Comparison of ENCODE assay signal across 1 cellular context in the genomic region with DNA sequence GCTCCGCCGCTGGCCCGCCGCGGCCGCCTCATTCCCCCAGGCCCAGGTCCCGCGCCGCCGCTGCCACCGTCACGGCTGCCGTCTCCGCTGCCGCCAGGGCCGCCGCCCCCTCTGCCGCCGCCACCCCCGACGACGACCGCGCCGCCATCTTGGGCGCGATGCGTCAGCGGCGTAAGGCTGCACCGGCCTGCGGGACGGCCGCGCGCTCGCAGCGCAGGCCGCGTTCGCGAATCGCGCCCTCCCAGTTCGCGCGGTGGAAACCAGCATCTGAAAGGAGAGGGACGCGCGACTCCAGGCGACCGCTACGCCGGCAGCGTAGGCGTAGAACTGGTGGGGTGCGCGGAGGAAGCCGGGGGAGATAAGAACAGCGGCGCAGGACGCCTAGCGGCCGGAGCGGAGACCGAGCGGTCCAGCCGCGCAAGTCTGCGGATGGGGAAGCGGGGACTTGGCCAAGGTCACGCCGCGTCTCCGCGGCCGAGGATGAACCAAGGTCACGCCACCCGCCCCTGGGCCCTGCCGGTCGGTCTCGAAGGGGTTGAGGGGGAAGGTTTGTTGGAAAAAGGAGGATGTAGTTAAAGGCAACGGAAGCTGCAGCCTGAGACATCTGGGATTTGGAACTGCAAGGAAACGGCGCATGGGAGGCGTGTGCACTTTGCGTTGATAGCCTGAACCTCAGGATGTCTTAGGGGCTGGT.
TF ChIP-seq lines count a peak whose summit lies in the region.

NUDT3 (minus strand) TSS at position 173 of the 694 bp plus-strand sequence. CDS start 307 bp downstream, outside the sequence.

TF ChIP-seq in HepG2, 621 proteins besides CTCF, POLR2A, EP300 and RAD21 (continued from another document and continues in another):
- TF ChIP-seq PBX2 (CRISPR knock-in tag; IDR thresholded peaks at IDR 0.05) (no peak), ZNF180 (CRISPR knock-in tag; IDR thresholded peaks at IDR 0.05; ENCODE audit: borderline replicate concordance, low read depth) (no peak), IRF9 (CRISPR knock-in tag; IDR thresholded peaks at IDR 0.05; ENCODE audit: borderline replicate concordance) (0 out of 2 replicates have a peak, but pooled peaks have one; percentile 75), PRMT3 (CRISPR knock-in tag; IDR thresholded peaks at IDR 0.05; ENCODE audit: borderline replicate concordance, low read depth) (peak; percentile 69; the same call in 1 of the 2 replicates), PRPF4 (IDR thresholded peaks at IDR 0.05; ENCODE audit: low read depth, low read length, poor library complexity, severe bottlenecking) (no peak), ZNF773 (CRISPR knock-in tag; IDR thresholded peaks at IDR 0.05; ENCODE audit: borderline replicate concordance) (no peak), MIER3 (CRISPR knock-in tag; IDR thresholded peaks at IDR 0.05; ENCODE audit: borderline replicate concordance) (peak; percentile 87), ZNF713 (CRISPR knock-in tag; IDR thresholded peaks at IDR 0.05) (no peak), MEIS2 (CRISPR knock-in tag; IDR thresholded peaks at IDR 0.05) (peak; percentile 70; the same call in 1 of the 2 replicates), SALL1 (CRISPR knock-in tag; IDR thresholded peaks at IDR 0.05) (peak; percentile 86), FOXA3 (CRISPR knock-in tag; IDR thresholded peaks at IDR 0.05) (peak; percentile 48), RELA (CRISPR knock-in tag; IDR thresholded peaks at IDR 0.05) (peak; percentile 54; the same call in 1 of the 2 replicates), PTBP1 (IDR thresholded peaks at IDR 0.05; ENCODE audit: low read depth, low read length, poor library complexity, severe bottlenecking) (no peak), ARNTL (CRISPR knock-in tag; IDR thresholded peaks at IDR 0.05) (peak; percentile 49; the same call in 1 of the 2 replicates), ATF1 (CRISPR knock-in tag; IDR thresholded peaks at IDR 0.05) (no peak), ZNF563 (CRISPR knock-in tag; IDR thresholded peaks at IDR 0.05) (peak; percentile 13; the same call in 1 of the 2 replicates), HNF4A (CRISPR knock-in tag; IDR thresholded peaks at IDR 0.05) (peak; percentile 44; the same call in 1 of the 2 replicates), FOXK2 (IDR thresholded peaks at IDR 0.05) (no peak), SRY (CRISPR knock-in tag; IDR thresholded peaks at IDR 0.05) (0 out of 2 replicates have a peak, but pooled peaks have one; percentile 58), ZNF615 (CRISPR knock-in tag; IDR thresholded peaks at IDR 0.05; ENCODE audit: borderline replicate concordance) (no peak), ZNF780A (CRISPR knock-in tag; IDR thresholded peaks at IDR 0.05) (no peak; the same call in 1 of the 2 replicates), NFYC (CRISPR knock-in tag; IDR thresholded peaks at IDR 0.05) (peak; percentile 12; the same call in 1 of the 2 replicates), ATF5 (CRISPR knock-in tag; IDR thresholded peaks at IDR 0.05; ENCODE audit: low read depth) (no peak), HOXD1 (CRISPR knock-in tag; IDR thresholded peaks at IDR 0.05) (peak; percentile 21; the same call in 1 of the 2 replicates), ZNF557 (CRISPR knock-in tag; IDR thresholded peaks at IDR 0.05) (0 out of 2 replicates have a peak, but pooled peaks have one; percentile 30), MAZ (IDR thresholded peaks at IDR 0.05; ENCODE audit: borderline replicate concordance, low read depth, low read length) (peak; percentile 58; the same call in 1 of the 2 replicates), MAZ (CRISPR knock-in tag; IDR thresholded peaks at IDR 0.05; ENCODE audit: low read depth) (peak; percentile 93), ATF6 (CRISPR knock-in tag; conservative IDR thresholded peaks at IDR 0.05) (0 out of 2 replicates have a peak, but pooled peaks have one; percentile 71), ZNF382 (CRISPR knock-in tag; IDR thresholded peaks at IDR 0.05; ENCODE audit: borderline replicate concordance) (no peak), MED1 (CRISPR knock-in tag; IDR thresholded peaks at IDR 0.05) (peak; percentile 78; the same call in 1 of the 2 replicates), ZNF143 (CRISPR knock-in tag; IDR thresholded peaks at IDR 0.05) (peak; percentile 51), ZNF879 (CRISPR knock-in tag; IDR thresholded peaks at IDR 0.05) (no peak), CENPX (CRISPR knock-in tag; IDR thresholded peaks at IDR 0.05) (no peak), POGZ (CRISPR knock-in tag; IDR thresholded peaks at IDR 0.05) (peak; percentile 94), PREB (CRISPR knock-in tag; IDR thresholded peaks at IDR 0.05) (0 out of 2 replicates have a peak, but pooled peaks have one; percentile 15)
- TF ChIP-seq, protein P1, sequence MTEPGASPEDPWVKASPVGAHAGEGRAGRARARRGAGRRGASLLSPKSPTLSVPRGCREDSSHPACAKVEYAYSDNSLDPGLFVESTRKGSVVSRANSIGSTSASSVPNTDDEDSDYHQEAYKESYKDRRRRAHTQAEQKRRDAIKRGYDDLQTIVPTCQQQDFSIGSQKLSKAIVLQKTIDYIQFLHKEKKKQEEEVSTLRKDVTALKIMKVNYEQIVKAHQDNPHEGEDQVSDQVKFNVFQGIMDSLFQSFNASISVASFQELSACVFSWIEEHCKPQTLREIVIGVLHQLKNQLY (CRISPR knock-in tag; IDR thresholded peaks at IDR 0.05) = peak; percentile 67
- TF ChIP-seq, protein P2, sequence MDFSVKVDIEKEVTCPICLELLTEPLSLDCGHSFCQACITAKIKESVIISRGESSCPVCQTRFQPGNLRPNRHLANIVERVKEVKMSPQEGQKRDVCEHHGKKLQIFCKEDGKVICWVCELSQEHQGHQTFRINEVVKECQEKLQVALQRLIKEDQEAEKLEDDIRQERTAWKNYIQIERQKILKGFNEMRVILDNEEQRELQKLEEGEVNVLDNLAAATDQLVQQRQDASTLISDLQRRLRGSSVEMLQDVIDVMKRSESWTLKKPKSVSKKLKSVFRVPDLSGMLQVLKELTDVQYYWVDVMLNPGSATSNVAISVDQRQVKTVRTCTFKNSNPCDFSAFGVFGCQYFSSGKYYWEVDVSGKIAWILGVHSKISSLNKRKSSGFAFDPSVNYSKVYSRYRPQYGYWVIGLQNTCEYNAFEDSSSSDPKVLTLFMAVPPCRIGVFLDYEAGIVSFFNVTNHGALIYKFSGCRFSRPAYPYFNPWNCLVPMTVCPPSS (IDR thresholded peaks at IDR 0.05) = no peak
- TF ChIP-seq, protein P3, sequence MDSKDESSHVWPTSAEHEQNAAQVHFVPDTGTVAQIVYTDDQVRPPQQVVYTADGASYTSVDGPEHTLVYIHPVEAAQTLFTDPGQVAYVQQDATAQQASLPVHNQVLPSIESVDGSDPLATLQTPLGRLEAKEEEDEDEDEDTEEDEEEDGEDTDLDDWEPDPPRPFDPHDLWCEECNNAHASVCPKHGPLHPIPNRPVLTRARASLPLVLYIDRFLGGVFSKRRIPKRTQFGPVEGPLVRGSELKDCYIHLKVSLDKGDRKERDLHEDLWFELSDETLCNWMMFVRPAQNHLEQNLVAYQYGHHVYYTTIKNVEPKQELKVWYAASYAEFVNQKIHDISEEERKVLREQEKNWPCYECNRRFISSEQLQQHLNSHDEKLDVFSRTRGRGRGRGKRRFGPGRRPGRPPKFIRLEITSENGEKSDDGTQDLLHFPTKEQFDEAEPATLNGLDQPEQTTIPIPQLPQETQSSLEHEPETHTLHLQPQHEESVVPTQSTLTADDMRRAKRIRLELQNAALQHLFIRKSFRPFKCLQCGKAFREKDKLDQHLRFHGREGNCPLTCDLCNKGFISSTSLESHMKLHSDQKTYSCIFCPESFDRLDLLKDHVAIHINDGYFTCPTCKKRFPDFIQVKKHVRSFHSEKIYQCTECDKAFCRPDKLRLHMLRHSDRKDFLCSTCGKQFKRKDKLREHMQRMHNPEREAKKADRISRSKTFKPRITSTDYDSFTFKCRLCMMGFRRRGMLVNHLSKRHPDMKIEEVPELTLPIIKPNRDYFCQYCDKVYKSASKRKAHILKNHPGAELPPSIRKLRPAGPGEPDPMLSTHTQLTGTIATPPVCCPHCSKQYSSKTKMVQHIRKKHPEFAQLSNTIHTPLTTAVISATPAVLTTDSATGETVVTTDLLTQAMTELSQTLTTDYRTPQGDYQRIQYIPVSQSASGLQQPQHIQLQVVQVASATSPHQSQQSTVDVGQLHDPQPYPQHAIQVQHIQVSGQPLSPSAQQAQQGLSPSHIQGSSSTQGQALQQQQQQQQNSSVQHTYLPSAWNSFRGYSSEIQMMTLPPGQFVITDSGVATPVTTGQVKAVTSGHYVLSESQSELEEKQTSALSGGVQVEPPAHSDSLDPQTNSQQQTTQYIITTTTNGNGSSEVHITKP (CRISPR knock-in tag; IDR thresholded peaks at IDR 0.05; ENCODE audit: low read depth) = 0 out of 2 replicates have a peak, but pooled peaks have one; percentile 46
- TF ChIP-seq, protein P4, sequence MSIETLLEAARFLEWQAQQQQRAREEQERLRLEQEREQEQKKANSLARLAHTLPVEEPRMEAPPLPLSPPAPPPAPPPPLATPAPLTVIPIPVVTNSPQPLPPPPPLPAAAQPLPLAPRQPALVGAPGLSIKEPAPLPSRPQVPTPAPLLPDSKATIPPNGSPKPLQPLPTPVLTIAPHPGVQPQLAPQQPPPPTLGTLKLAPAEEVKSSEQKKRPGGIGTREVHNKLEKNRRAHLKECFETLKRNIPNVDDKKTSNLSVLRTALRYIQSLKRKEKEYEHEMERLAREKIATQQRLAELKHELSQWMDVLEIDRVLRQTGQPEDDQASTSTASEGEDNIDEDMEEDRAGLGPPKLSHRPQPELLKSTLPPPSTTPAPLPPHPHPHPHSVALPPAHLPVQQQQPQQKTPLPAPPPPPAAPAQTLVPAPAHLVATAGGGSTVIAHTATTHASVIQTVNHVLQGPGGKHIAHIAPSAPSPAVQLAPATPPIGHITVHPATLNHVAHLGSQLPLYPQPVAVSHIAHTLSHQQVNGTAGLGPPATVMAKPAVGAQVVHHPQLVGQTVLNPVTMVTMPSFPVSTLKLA (IDR thresholded peaks at IDR 0.05) = no peak
- TF ChIP-seq, protein P5, sequence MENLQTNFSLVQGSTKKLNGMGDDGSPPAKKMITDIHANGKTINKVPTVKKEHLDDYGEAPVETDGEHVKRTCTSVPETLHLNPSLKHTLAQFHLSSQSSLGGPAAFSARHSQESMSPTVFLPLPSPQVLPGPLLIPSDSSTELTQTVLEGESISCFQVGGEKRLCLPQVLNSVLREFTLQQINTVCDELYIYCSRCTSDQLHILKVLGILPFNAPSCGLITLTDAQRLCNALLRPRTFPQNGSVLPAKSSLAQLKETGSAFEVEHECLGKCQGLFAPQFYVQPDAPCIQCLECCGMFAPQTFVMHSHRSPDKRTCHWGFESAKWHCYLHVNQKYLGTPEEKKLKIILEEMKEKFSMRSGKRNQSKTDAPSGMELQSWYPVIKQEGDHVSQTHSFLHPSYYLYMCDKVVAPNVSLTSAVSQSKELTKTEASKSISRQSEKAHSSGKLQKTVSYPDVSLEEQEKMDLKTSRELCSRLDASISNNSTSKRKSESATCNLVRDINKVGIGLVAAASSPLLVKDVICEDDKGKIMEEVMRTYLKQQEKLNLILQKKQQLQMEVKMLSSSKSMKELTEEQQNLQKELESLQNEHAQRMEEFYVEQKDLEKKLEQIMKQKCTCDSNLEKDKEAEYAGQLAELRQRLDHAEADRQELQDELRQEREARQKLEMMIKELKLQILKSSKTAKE (CRISPR knock-in tag; IDR thresholded peaks at IDR 0.05; ENCODE audit: borderline replicate concordance) = peak; percentile 59; the same call in 1 of the 2 replicates
- TF ChIP-seq, protein P6, sequence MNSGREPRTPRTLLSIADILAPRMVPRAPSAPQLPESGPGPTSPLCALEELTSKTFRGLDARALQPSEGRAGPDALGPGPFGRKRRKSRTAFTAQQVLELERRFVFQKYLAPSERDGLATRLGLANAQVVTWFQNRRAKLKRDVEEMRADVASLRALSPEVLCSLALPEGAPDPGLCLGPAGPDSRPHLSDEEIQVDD (CRISPR knock-in tag; IDR thresholded peaks at IDR 0.05; ENCODE audit: borderline replicate concordance) = no peak
